In genomic region chr1:214445846-214446614, GRCh38 we compare ENCODE assay signal across 1 cellular context.
TF ChIP-seq lines count a peak whose summit lies in the region.

No MANE protein-coding gene starts in this region.

TF ChIP-seq in HEK293, 187 proteins besides CTCF, POLR2A, EP300 and RAD21 (continued from another document):
- TF ChIP-seq REPIN1 (tag by site-specific recombination; IDR thresholded peaks at IDR 0.05; ENCODE audit: low read depth) (no peak), SCRT2 (tag by site-specific recombination; IDR thresholded peaks at IDR 0.05) (peak; percentile 74), ZNF335 (tag by site-specific recombination; conservative IDR thresholded peaks at IDR 0.05) (0 out of 2 replicates have a peak, but pooled peaks have one; percentile 5), ZNF629 (tag by site-specific recombination; IDR thresholded peaks at IDR 0.05) (peak; percentile 79), ZNF121 (tag by site-specific recombination; IDR thresholded peaks at IDR 0.05) (no peak), ZBTB49 (tag by site-specific recombination; IDR thresholded peaks at IDR 0.05; ENCODE audit: low read depth) (0 out of 2 replicates have a peak, but pooled peaks have one; percentile 11), FEZF1 (tag by site-specific recombination; IDR thresholded peaks at IDR 0.05) (peak; percentile 56; the same call in 1 of the 2 replicates), ZFP37 (tag by site-specific recombination; IDR thresholded peaks at IDR 0.05) (0 out of 2 replicates have a peak, but pooled peaks have one; percentile 47), ZNF548 (tag by site-specific recombination; IDR thresholded peaks at IDR 0.05) (no peak), ZNF639 (tag by site-specific recombination; IDR thresholded peaks at IDR 0.05) (peak; percentile 50; the same call in 1 of the 2 replicates), PRDM4 (tag by site-specific recombination; IDR thresholded peaks at IDR 0.05) (0 out of 2 replicates have a peak, but pooled peaks have one; percentile 52), SP7 (tag by site-specific recombination; IDR thresholded peaks at IDR 0.05) (peak; percentile 93), ZXDB (tag by site-specific recombination; IDR thresholded peaks at IDR 0.05) (peak; percentile 45), ZNF398 (tag by site-specific recombination; IDR thresholded peaks at IDR 0.05) (0 out of 2 replicates have a peak, but pooled peaks have one; percentile 20), PRDM10 (tag by site-specific recombination; IDR thresholded peaks at IDR 0.05) (peak; percentile 52), ZSCAN4 (tag by site-specific recombination; IDR thresholded peaks at IDR 0.05) (0 out of 2 replicates have a peak, but pooled peaks have one; percentile 26), ZNF169 (tag by site-specific recombination; IDR thresholded peaks at IDR 0.05) (no peak), BCL11A (tag by site-specific recombination; IDR thresholded peaks at IDR 0.05; ENCODE audit: low read depth) (no peak)
